Comparison of ENCODE assay signal across 1 cellular context in the genomic region with DNA sequence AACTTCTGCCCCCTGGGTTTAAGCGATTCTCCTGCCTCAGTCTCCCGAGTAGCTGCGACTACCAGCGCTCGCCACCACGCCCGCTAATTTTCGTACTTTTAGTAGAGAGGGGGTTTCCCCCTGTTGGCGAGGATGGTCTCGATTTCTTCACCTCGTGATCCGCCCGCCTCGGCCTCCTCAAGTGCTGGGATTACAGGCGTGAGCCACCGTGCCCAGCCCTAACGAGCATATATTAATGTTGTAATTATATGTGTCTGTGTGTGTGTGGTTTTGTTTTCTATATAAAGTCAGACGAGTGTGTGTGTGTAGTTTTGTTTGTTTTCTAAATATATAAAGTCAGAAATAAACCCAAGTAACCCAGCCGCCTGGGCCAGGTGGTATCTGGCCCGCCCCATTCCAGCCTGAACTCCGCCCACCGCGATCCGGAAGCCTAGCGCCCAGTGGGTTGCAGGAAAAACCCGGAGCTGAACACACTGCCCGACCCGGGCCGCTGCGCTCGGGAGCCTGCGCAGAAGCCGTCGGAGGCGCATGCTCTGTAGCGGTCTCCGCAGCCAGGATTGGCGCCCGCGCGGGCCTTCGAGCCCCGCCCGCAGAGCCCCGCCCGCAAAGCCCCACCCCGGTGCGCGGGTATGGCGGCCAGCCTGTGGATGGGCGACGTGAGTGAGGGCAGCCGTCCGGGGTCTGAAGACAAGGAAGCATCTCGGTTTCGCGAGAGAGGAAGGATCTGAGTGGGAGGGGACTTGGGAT.
TF ChIP-seq lines count a peak whose summit lies in the region.

TRNAU1AP (plus strand) TSS at position 604 of the 747 bp plus-strand sequence; CDS start at position 630, 26 bp downstream.

TF ChIP-seq in GM23338, 12 proteins besides CTCF, POLR2A, EP300 and RAD21:
- TF ChIP-seq POLR2AphosphoS5 (IDR thresholded peaks at IDR 0.05; ENCODE audit: low read depth): peak; percentile 97
- peak; percentile 63 for TF ChIP-seq CREB1 (CRISPR knock-in tag; IDR thresholded peaks at IDR 0.05; ENCODE audit: low read depth)
- TF ChIP-seq JUNB (IDR thresholded peaks at IDR 0.05; ENCODE audit: unreplicated experiment): no peak
